ENCODE assay signal across 1 cellular context in the genomic region with DNA sequence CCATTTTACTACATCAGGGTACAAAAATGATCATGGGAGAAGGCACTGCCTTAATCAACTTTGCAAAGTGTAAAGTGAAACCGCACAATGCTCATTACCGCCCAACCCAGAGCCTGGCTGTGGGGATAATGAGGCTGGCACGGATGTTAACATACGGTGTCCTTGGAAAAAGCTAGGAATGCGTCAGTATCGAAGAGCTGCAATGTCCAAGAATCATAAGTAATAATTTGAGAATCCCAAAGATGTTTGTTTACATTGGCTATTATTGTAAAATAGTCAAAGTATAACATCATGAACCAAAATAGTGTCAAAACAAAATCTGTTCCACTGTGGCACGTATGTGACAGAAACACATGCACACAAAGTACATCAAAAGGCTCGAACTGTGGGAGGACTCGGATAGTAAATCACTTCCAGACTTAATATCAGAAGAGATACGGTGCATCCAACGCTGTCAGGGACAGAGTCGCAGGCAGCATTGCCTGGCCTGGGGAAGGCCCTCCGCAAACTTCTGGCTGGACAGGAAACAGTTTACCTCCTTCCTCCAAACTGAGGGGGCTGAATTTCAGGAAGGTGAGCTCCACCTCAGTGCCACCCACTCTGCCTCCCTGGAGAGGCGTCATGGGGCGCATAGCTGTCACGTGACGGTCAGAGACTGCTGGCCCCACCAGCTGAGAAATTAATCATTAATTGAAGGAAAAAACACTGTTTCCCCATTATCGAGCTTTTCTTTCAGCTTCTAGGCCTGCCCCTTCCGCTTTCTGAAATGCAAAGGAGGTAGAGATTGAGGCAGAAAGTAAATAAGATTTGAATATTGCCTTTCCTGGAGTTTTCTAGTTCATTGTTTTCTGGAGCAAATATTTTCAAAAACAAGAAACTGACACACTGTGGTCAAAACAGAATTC.
TF ChIP-seq lines count a peak whose summit lies in the region.

No MANE protein-coding gene starts in this region.

TF ChIP-seq in HepG2, 621 proteins besides CTCF, POLR2A, EP300 and RAD21 (continued from another document and continues in another):
- TF ChIP-seq, protein P1, sequence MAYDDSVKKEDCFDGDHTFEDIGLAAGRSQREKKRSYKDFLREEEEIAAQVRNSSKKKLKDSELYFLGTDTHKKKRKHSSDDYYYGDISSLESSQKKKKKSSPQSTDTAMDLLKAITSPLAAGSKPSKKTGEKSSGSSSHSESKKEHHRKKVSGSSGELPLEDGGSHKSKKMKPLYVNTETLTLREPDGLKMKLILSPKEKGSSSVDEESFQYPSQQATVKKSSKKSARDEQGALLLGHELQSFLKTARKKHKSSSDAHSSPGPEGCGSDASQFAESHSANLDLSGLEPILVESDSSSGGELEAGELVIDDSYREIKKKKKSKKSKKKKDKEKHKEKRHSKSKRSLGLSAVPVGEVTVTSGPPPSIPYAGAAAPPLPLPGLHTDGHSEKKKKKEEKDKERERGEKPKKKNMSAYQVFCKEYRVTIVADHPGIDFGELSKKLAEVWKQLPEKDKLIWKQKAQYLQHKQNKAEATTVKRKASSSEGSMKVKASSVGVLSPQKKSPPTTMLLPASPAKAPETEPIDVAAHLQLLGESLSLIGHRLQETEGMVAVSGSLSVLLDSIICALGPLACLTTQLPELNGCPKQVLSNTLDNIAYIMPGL (CRISPR knock-in tag; IDR thresholded peaks at IDR 0.05; ENCODE audit: borderline replicate concordance in 1 of 2, low read depth in 1 of 2): peak; percentile 55 to 59; a peak in 3 of 4 replicates
- TF ChIP-seq TCF12 (IDR thresholded peaks at IDR 0.05) (no peak), TCF12 (CRISPR knock-in tag; IDR thresholded peaks at IDR 0.05) (0 out of 2 replicates have a peak, but pooled peaks have one; percentile 73), NKX3-1 (CRISPR knock-in tag; IDR thresholded peaks at IDR 0.05) (peak; percentile 66; the same call in 1 of the 2 replicates), ZNF556 (CRISPR knock-in tag; IDR thresholded peaks at IDR 0.05; ENCODE audit: borderline replicate concordance) (peak; percentile 71; the same call in 1 of the 2 replicates), NCOR1 (IDR thresholded peaks at IDR 0.05; ENCODE audit: borderline replicate concordance, low read length) (peak; percentile 86; the same call in 1 of the 2 replicates), ZBTB7A (CRISPR knock-in tag; IDR thresholded peaks at IDR 0.05) (no peak), NFKBIZ (CRISPR knock-in tag; IDR thresholded peaks at IDR 0.05) (peak; percentile 56; the same call in 1 of the 2 replicates), CHD4 (IDR thresholded peaks at IDR 0.05; ENCODE audit: borderline replicate concordance, low read length) (no peak; the same call in 1 of the 2 replicates), SYNCRIP (IDR thresholded peaks at IDR 0.05; ENCODE audit: insufficient read depth, low read depth, low read length) (no peak), ZSCAN31 (CRISPR knock-in tag; IDR thresholded peaks at IDR 0.05; ENCODE audit: low read depth) (peak; percentile 44; the same call in 1 of the 2 replicates), NR2F1 (CRISPR knock-in tag; IDR thresholded peaks at IDR 0.05) (peak in 1 of 2 experiments; percentile 12; a peak in 1 of 4 replicates), CBX5 (CRISPR knock-in tag; IDR thresholded peaks at IDR 0.05; ENCODE audit: borderline replicate concordance) (0 out of 2 replicates have a peak, but pooled peaks have one; percentile 75)
- TF ChIP-seq, protein P2, sequence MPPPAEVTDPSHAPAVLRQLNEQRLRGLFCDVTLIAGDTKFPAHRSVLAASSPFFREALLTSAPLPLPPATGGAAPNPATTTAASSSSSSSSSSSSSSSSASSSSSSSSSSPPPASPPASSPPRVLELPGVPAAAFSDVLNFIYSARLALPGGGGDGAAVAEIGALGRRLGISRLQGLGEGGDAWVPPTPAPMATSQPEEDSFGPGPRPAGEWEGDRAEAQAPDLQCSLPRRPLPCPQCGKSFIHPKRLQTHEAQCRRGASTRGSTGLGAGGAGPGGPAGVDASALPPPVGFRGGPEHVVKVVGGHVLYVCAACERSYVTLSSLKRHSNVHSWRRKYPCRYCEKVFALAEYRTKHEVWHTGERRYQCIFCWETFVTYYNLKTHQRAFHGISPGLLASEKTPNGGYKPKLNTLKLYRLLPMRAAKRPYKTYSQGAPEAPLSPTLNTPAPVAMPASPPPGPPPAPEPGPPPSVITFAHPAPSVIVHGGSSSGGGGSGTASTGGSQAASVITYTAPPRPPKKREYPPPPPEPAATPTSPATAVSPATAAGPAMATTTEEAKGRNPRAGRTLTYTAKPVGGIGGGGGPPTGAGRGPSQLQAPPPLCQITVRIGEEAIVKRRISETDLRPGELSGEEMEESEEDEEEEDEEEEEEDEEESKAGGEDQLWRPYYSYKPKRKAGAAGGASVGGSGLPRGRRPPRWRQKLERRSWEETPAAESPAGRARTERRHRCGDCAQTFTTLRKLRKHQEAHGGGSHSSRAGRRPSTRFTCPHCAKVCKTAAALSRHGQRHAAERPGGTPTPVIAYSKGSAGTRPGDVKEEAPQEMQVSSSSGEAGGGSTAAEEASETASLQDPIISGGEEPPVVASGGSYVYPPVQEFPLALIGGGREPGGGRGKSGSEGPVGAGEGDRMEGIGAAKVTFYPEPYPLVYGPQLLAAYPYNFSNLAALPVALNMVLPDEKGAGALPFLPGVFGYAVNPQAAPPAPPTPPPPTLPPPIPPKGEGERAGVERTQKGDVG (CRISPR knock-in tag; IDR thresholded peaks at IDR 0.05; ENCODE audit: borderline replicate concordance): no peak; the same call in 1 of the 2 replicates
- TF ChIP-seq, protein P3, sequence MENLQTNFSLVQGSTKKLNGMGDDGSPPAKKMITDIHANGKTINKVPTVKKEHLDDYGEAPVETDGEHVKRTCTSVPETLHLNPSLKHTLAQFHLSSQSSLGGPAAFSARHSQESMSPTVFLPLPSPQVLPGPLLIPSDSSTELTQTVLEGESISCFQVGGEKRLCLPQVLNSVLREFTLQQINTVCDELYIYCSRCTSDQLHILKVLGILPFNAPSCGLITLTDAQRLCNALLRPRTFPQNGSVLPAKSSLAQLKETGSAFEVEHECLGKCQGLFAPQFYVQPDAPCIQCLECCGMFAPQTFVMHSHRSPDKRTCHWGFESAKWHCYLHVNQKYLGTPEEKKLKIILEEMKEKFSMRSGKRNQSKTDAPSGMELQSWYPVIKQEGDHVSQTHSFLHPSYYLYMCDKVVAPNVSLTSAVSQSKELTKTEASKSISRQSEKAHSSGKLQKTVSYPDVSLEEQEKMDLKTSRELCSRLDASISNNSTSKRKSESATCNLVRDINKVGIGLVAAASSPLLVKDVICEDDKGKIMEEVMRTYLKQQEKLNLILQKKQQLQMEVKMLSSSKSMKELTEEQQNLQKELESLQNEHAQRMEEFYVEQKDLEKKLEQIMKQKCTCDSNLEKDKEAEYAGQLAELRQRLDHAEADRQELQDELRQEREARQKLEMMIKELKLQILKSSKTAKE (CRISPR knock-in tag; IDR thresholded peaks at IDR 0.05; ENCODE audit: borderline replicate concordance): peak; percentile 76; the same call in 1 of the 2 replicates
- TF ChIP-seq, protein P4, sequence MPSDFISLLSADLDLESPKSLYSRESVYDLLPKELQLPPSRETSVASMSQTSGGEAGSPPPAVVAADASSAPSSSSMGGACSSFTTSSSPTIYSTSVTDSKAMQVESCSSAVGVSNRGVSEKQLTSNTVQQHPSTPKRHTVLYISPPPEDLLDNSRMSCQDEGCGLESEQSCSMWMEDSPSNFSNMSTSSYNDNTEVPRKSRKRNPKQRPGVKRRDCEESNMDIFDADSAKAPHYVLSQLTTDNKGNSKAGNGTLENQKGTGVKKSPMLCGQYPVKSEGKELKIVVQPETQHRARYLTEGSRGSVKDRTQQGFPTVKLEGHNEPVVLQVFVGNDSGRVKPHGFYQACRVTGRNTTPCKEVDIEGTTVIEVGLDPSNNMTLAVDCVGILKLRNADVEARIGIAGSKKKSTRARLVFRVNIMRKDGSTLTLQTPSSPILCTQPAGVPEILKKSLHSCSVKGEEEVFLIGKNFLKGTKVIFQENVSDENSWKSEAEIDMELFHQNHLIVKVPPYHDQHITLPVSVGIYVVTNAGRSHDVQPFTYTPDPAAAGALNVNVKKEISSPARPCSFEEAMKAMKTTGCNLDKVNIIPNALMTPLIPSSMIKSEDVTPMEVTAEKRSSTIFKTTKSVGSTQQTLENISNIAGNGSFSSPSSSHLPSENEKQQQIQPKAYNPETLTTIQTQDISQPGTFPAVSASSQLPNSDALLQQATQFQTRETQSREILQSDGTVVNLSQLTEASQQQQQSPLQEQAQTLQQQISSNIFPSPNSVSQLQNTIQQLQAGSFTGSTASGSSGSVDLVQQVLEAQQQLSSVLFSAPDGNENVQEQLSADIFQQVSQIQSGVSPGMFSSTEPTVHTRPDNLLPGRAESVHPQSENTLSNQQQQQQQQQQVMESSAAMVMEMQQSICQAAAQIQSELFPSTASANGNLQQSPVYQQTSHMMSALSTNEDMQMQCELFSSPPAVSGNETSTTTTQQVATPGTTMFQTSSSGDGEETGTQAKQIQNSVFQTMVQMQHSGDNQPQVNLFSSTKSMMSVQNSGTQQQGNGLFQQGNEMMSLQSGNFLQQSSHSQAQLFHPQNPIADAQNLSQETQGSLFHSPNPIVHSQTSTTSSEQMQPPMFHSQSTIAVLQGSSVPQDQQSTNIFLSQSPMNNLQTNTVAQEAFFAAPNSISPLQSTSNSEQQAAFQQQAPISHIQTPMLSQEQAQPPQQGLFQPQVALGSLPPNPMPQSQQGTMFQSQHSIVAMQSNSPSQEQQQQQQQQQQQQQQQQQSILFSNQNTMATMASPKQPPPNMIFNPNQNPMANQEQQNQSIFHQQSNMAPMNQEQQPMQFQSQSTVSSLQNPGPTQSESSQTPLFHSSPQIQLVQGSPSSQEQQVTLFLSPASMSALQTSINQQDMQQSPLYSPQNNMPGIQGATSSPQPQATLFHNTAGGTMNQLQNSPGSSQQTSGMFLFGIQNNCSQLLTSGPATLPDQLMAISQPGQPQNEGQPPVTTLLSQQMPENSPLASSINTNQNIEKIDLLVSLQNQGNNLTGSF (CRISPR knock-in tag; IDR thresholded peaks at IDR 0.05): no peak
- TF ChIP-seq, protein P5, sequence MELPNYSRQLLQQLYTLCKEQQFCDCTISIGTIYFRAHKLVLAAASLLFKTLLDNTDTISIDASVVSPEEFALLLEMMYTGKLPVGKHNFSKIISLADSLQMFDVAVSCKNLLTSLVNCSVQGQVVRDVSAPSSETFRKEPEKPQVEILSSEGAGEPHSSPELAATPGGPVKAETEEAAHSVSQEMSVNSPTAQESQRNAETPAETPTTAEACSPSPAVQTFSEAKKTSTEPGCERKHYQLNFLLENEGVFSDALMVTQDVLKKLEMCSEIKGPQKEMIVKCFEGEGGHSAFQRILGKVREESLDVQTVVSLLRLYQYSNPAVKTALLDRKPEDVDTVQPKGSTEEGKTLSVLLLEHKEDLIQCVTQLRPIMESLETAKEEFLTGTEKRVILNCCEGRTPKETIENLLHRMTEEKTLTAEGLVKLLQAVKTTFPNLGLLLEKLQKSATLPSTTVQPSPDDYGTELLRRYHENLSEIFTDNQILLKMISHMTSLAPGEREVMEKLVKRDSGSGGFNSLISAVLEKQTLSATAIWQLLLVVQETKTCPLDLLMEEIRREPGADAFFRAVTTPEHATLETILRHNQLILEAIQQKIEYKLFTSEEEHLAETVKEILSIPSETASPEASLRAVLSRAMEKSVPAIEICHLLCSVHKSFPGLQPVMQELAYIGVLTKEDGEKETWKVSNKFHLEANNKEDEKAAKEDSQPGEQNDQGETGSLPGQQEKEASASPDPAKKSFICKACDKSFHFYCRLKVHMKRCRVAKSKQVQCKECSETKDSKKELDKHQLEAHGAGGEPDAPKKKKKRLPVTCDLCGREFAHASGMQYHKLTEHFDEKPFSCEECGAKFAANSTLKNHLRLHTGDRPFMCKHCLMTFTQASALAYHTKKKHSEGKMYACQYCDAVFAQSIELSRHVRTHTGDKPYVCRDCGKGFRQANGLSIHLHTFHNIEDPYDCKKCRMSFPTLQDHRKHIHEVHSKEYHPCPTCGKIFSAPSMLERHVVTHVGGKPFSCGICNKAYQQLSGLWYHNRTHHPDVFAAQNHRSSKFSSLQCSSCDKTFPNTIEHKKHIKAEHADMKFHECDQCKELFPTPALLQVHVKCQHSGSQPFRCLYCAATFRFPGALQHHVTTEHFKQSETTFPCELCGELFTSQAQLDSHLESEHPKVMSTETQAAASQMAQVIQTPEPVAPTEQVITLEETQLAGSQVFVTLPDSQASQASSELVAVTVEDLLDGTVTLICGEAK (IDR thresholded peaks at IDR 0.05): no peak
- TF ChIP-seq, protein P5 (CRISPR knock-in tag; IDR thresholded peaks at IDR 0.05): peak; percentile 29; the same call in 1 of the 2 replicates
- TF ChIP-seq, protein P6, sequence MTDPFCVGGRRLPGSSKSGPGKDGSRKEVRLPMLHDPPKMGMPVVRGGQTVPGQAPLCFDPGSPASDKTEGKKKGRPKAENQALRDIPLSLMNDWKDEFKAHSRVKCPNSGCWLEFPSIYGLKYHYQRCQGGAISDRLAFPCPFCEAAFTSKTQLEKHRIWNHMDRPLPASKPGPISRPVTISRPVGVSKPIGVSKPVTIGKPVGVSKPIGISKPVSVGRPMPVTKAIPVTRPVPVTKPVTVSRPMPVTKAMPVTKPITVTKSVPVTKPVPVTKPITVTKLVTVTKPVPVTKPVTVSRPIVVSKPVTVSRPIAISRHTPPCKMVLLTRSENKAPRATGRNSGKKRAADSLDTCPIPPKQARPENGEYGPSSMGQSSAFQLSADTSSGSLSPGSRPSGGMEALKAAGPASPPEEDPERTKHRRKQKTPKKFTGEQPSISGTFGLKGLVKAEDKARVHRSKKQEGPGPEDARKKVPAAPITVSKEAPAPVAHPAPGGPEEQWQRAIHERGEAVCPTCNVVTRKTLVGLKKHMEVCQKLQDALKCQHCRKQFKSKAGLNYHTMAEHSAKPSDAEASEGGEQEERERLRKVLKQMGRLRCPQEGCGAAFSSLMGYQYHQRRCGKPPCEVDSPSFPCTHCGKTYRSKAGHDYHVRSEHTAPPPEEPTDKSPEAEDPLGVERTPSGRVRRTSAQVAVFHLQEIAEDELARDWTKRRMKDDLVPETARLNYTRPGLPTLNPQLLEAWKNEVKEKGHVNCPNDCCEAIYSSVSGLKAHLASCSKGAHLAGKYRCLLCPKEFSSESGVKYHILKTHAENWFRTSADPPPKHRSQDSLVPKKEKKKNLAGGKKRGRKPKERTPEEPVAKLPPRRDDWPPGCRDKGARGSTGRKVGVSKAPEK (CRISPR knock-in tag; IDR thresholded peaks at IDR 0.05; ENCODE audit: borderline replicate concordance): peak; percentile 97; the same call in 1 of the 2 replicates
